ENCODE assay signal across 8 cellular contexts in genomic region chr11:33736148-33736809, GRCh38. TPM values are rescaled to one million over a fixed set of nuclear protein-coding genes. Genes with fewer than 3 reads are reported as not detected.
DNase-seq lines count a peak whose midpoint lies in the region; ATAC-seq and TF ChIP-seq lines count a peak whose summit lies in the region.

Gene CD59 (minus strand): TSS chr11:33736423. CDS start chr11:33722445, 13,978 bp downstream.

- peak; percentile 86 for DNase-seq in BE2C
- DNase-seq in GM19240 (ENCODE audit: insufficient read length, low spot score), result peak; percentile 13
- peak; percentile 90 to 99 for DNase-seq in NCI-H526 (lab: John Stamatoyannopoulos, UW)
- DNase-seq in activated CD4-positive, alpha-beta T cell treated with anti-CD3 and anti-CD28 coated beads, Interleukin-2, amount 50 U/mL, for 24 hours (ENCODE audit: low read depth in 1 of 2, low spot score in 1 of 2), result peak; percentile 67 to 84
- peak; percentile 68 for DNase-seq in cortex of kidney (lab: John Stamatoyannopoulos, UW)
- peak; percentile 98 for DNase-seq in left kidney (ENCODE audit: low read depth, low spot score)
- peak; percentile 91 for DNase-seq in stimulated activated CD4-positive, alpha-beta T cell treated with anti-CD3 and anti-CD28 coated beads, Interleukin-1b, Interleukin-23, amount 100 ng/mL, for 48 hours

- peak; percentile 41 for ATAC-seq in HG03457 (IDR thresholded peaks at IDR 0.05; ENCODE audit: unreplicated experiment)

- no peaks in the 10 kb centered on the region for H3K36me3 ChIP-seq in BE2C

- no peaks in the 10 kb centered on the region for H3K9me3 ChIP-seq in BE2C

- no peak for TF ChIP-seq CTCF in BE2C (IDR thresholded peaks at IDR 0.05; ENCODE audit: low read depth, low read length)

- H3K4me3 ChIP-seq in BE2C (ENCODE audit: low read depth, low read length), result peak within 1 kb of the TSS; percentile 63

- no peaks in the 10 kb centered on the region for H3K27me3 ChIP-seq in BE2C

- no peaks in the 10 kb centered on the region for H3K4me1 ChIP-seq in BE2C

RNA-seq across cellular contexts. Expression of gene CD59, which starts in this region (rescaled TPM):
- polyA plus RNA-seq in BE2C (2012; ENCODE audit: insufficient read depth, insufficient read length, low read depth), result 7.1 TPM

Comparison
In these comparisons a context has a peak if more than half of its experiments do, and no peak if none do; other contexts are left out.
1. Peak in every context shown above with its lines: DNase-seq, ATAC-seq and H3K4me3 ChIP-seq.
2. DNase-seq: peak in every context shown above with its lines; median percentile 98 in left kidney; 94 in NCI-H526; 91 in stimulated activated CD4-positive, alpha-beta T cell treated with anti-CD3 and anti-CD28 coated beads, Interleukin-1b, Interleukin-23, amount 100 ng/mL, for 48 hours; 86 in BE2C; 76 in activated CD4-positive, alpha-beta T cell treated with anti-CD3 and anti-CD28 coated beads, Interleukin-2, amount 50 U/mL, for 24 hours; 68 in cortex of kidney; 13 in GM19240.